In the genomic region with DNA sequence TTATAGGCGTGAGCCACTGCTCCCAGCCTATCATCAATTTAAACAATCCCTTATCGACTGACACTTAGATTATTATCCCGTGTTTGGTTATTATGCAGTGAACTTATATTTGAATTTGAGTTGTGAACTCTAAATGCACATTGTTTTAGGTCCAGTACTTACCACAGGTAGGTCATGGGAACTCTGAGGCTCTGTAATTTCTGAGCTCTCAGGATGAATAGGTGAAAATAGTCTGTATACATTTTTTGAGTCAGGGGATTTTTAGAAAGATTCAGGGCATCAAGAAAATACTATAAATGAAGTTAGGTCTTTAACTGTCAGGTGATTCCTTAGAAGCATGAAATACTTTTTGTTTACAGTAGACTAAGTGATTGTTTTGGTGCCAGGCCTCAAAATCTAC, we compare ENCODE assay signal across 30 cellular contexts. TPM values are rescaled to one million over a fixed set of nuclear protein-coding genes. Genes with fewer than 3 reads are reported as not detected.
"Had no signal": no experiment of that assay in that cellular context is flagged by ENCODE, and none has a peak within 500 bp of the region (broad histone marks: within the 10 kb centered on the region; RNA-seq: fewer than 3 reads in every experiment).

No MANE protein-coding gene starts in this region.

- ATAC-seq: esophagus mucosa, gastrocnemius medialis, left lobe of liver, natural killer cell, psoas muscle, right cardiac atrium had no signal

- H3K36me3 ChIP-seq: gastrocnemius medialis, ovary, thoracic aorta, upper lobe of left lung had no signal

- H3K4me3 ChIP-seq: gastrocnemius medialis, lung, ovary, psoas muscle, skin epidermis, spleen, thoracic aorta, tibial nerve, upper lobe of left lung had no signal

- DNase-seq: effector CD8-positive, alpha-beta T cell; foreskin fibroblast; gastrocnemius medialis; head of caudate nucleus; natural killer cell; occipital lobe; ovary; posterior cingulate gyrus; psoas muscle; right cardiac atrium; spleen; stimulated activated CD4-positive, alpha-beta T cell treated with anti-CD3 and anti-CD28 coated beads, Interleukin-4, amount 100 ng/mL, for 4 hours; stimulated activated naive B cell treated with anti-CD40 and anti-IgM and Interleukin-4, amounts not matched to agents 10 μg/mL and 1 μg/mL and 100 μg/mL, for 72 hours; upper lobe of left lung had no signal

- H3K9me3 ChIP-seq: gastrocnemius medialis, ovary, psoas muscle, spleen, thoracic aorta, tibial nerve, upper lobe of left lung had no signal

- H3K4me1 Mint-ChIP-seq: natural killer cell; stimulated activated naive B cell treated with anti-CD40 and anti-IgM and Interleukin-4, amounts not matched to agents 10 μg/mL and 1 μg/mL and 100 μg/mL, for 72 hours had no signal

- H3K27ac Mint-ChIP-seq: dendritic cell treated with granulocyte-macrophage colony-stimulating factor and Interleukin-4, amounts not matched to agents 40 ng/mL and 50 ng/mL, for 4 days; endodermal cell; memory B cell; natural killer cell; stimulated activated naive B cell treated with anti-CD40 and anti-IgM and Interleukin-4, amounts not matched to agents 10 μg/mL and 1 μg/mL and 100 μg/mL, for 72 hours; stimulated activated naive CD8-positive, alpha-beta T cell treated with anti-CD3 and anti-CD28 coated beads, Interleukin-15, Interleukin-2, amounts not matched to agents 100 ng/mL and 50 ng/mL, for 24 hours had no signal

- H3K27me3 Mint-ChIP-seq: dendritic cell treated with granulocyte-macrophage colony-stimulating factor and Interleukin-4, amounts not matched to agents 40 ng/mL and 50 ng/mL, for 4 days; stimulated activated naive B cell treated with anti-CD40 and anti-IgM and Interleukin-4, amounts not matched to agents 10 μg/mL and 1 μg/mL and 100 μg/mL, for 72 hours; stimulated activated naive CD8-positive, alpha-beta T cell treated with anti-CD3 and anti-CD28 coated beads, Interleukin-15, Interleukin-2, amounts not matched to agents 100 ng/mL and 50 ng/mL, for 24 hours had no signal

- H3K4me3 Mint-ChIP-seq: dendritic cell treated with granulocyte-macrophage colony-stimulating factor and Interleukin-4, amounts not matched to agents 40 ng/mL and 50 ng/mL, for 4 days; endodermal cell; memory B cell; natural killer cell; stimulated activated naive B cell treated with anti-CD40 and anti-IgM and Interleukin-4, amounts not matched to agents 10 μg/mL and 1 μg/mL and 100 μg/mL, for 72 hours; stimulated activated naive CD8-positive, alpha-beta T cell treated with anti-CD3 and anti-CD28 coated beads, Interleukin-15, Interleukin-2, amounts not matched to agents 100 ng/mL and 50 ng/mL, for 24 hours had no signal

- H3K9me3 Mint-ChIP-seq: dendritic cell treated with granulocyte-macrophage colony-stimulating factor and Interleukin-4, amounts not matched to agents 40 ng/mL and 50 ng/mL, for 4 days; endodermal cell; memory B cell; natural killer cell; stimulated activated naive B cell treated with anti-CD40 and anti-IgM and Interleukin-4, amounts not matched to agents 10 μg/mL and 1 μg/mL and 100 μg/mL, for 72 hours; stimulated activated naive CD8-positive, alpha-beta T cell treated with anti-CD3 and anti-CD28 coated beads, Interleukin-15, Interleukin-2, amounts not matched to agents 100 ng/mL and 50 ng/mL, for 24 hours had no signal

- H3K27me3 ChIP-seq: gastrocnemius medialis, ovary, spleen, tibial nerve, upper lobe of left lung had no signal

- H3K27ac ChIP-seq: epithelial cell of prostate, gastrocnemius medialis, ovary, psoas muscle, skin epidermis, spleen, thoracic aorta, tibial nerve, upper lobe of left lung had no signal

- H3K36me3 Mint-ChIP-seq: natural killer cell had no signal

- H3K4me1 ChIP-seq: spleen, tibial nerve, upper lobe of left lung had no signal

RNA-seq across cellular contexts. Expression of gene OPN1SW, which starts 25.0 kb away (rescaled TPM):
- total RNA-seq: endodermal cell, esophagus mucosa, gastrocnemius medialis, glomerular endothelial cell, left lobe of liver, liver, lung, mononuclear cell, natural killer cell, occipital lobe, ovary, psoas muscle, renal cortical epithelial cell, right cardiac atrium, spleen, thoracic aorta, tibial nerve, upper lobe of left lung had no signal
- polyA plus RNA-seq: keratinocyte, lung, ovary, right cardiac atrium, spleen had no signal
